In the genomic region with DNA sequence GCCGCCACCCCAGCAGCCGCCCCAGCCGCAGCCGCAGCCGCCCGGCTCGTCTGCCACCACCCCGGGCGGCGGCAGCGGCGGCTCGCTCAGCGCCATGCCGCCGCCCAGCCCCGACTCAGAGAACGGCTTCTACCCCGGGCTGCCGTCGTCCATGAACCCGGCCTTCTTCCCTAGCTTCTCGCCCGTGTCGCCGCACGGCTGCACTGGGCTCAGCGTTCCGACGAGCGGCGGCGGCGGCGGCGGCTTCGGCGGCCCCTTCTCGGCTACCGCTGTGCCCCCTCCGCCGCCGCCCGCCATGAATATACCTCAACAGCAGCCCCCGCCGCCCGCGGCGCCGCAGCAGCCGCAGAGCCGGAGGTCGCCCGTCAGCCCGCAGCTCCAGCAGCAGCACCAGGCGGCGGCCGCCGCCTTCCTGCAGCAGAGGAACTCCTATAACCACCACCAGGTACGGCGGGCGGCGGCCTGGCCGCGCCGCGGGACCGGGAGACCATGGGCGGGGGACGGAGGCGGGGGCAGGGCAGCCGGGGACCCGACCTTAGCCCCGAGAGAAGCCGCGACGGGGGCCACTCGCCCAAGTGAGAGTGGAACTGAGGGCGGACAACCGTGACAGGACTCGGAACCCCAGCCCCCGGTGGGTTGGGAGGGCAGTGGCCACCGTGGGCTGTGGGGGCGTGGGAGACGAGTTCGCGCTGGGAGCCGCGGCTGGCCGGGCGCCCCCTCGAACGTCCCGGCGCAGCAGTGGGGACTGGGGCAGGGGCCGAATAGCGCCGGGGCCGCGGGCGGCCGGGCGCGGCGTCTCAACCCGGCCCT, we compare ENCODE assay signal across 8 cellular contexts. TPM values are rescaled to one million over a fixed set of nuclear protein-coding genes. Genes with fewer than 3 reads are reported as not detected.
A peak's percentile ranks its signal among the peaks of the same experiment; 100 is the strongest.
DNase-seq lines count a peak whose midpoint lies in the region; ATAC-seq and TF ChIP-seq lines count a peak whose summit lies in the region.

No MANE protein-coding gene starts in this region.

- H3K9me3 ChIP-seq in PC-9 (ENCODE audit: insufficient read depth, low read depth) (no peaks in the 10 kb centered on the region), ovary (no peaks in the 10 kb centered on the region), tibial nerve (no peaks in the 10 kb centered on the region)

- peaks cover 12% of the 10 kb centered on the region; the same call in 1 of the 2 replicates for H3F3A ChIP-seq in PC-9 (ENCODE audit: insufficient read depth, low read depth)

- peak overlapping the region; percentile 79 for H3K4me2 ChIP-seq in PC-9

- TF ChIP-seq CTCF in BJ (IDR thresholded peaks at IDR 0.05; ENCODE audit: insufficient read depth, low read depth, low read length) (no peak), PC-9 (conservative IDR thresholded peaks at IDR 0.05) (no peak), ovary (IDR thresholded peaks at IDR 0.05) (no peak), tibial nerve (IDR thresholded peaks at IDR 0.05) (no peak)

- TF ChIP-seq POLR2A in ovary (IDR thresholded peaks at IDR 0.05) (no peak), tibial nerve (IDR thresholded peaks at IDR 0.05) (no peak)

- intact Hi-C loops in PC-9 (cut with micrococcal nuclease; ENCODE audit: unreplicated experiment) (loop anchor here (2.0 to 10.0 kb wide), 9 partner anchors 79 to 1347 kb away; a partner anchor contains a TSS), Right ventricle myocardium inferior (cut with DNase I) (loop anchor here (2.0 to 10.0 kb wide), 3 partner anchors 141 to 539 kb away; no protein-coding TSS in a partner anchor), ovary (cut with DNase I) (loop anchor here in 3 of 4 donors (2.0 to 10.0 kb wide), 5 partner anchors 141 to 1359 kb away; a partner anchor contains a TSS)

- CTCF ChIA-PET in BJ (lab: Yijun Ruan, JAX) (interaction anchor here (0.7 to 0.8 kb wide), 2 partner anchors 18 to 1348 kb away, joined by 3 read pairs; no protein-coding TSS in a partner anchor), PC-9 (lab: Charles Lee) (interaction anchor here (0.6 kb wide), 2 partner anchors 127 to 134 kb away, joined by 7 to 12 read pairs; no protein-coding TSS in a partner anchor)

- TSS peak; percentile 20 for BruUV-seq in PC-9 (replicated peaks; lab: Mats Ljungman, UMichigan)

- H3K4me3 ChIP-seq in BJ (ENCODE audit: low read depth, low read length) = peak overlapping the region; percentile 99
- H3K4me3 ChIP-seq in PC-9 = peak overlapping the region; percentile 60
- H3K4me3 ChIP-seq in ovary = peak overlapping the region; percentile 98
- peak overlapping the region; percentile 75 to 99 (median 91) for H3K4me3 ChIP-seq in tibial nerve

- peaks cover 23% of the 10 kb centered on the region for H3K79me2 ChIP-seq in PC-9 (ENCODE audit: low read depth)

- 0 to 1% (median 1%) methylated on average over 51 to 106 of the region's 106 CpGs for WGBS in ovary, 3 donors
- 0 to 1% methylated on average over 13 to 72 of the region's 106 CpGs for WGBS in tibial nerve, 2 donors

- H3K36me3 ChIP-seq in BJ (ENCODE audit: control insufficient read depth, insufficient read depth, low read length) = no peaks in the 10 kb centered on the region
- H3K36me3 ChIP-seq in PC-9 (ENCODE audit: low read depth) = no peaks in the 10 kb centered on the region; the same call in 1 of the 2 replicates
- H3K36me3 ChIP-seq in ovary = no peaks in the 10 kb centered on the region
- peaks cover 0 to 4% (median 3%) of the 10 kb centered on the region in 3 donors for H3K36me3 ChIP-seq in tibial nerve

- H3K27me3 ChIP-seq in BJ (ENCODE audit: control insufficient read depth, insufficient read depth, low read length) = no peaks in the 10 kb centered on the region
- H3K27me3 ChIP-seq in PC-9 (ENCODE audit: insufficient read depth, low read depth) = no peaks in the 10 kb centered on the region
- H3K27me3 ChIP-seq in ovary = no peaks in the 10 kb centered on the region
- no peaks in the 10 kb centered on the region for H3K27me3 ChIP-seq in tibial nerve

- H3K27ac ChIP-seq in PC-9 = peak overlapping the region; percentile 21; the same call in 1 of the 2 replicates
- H3K27ac ChIP-seq in ovary = peak overlapping the region; percentile 92 to 100
- H3K27ac ChIP-seq in tibial nerve = peak overlapping the region; percentile 92 to 100 (median 98)

- TF ChIP-seq EP300 in ovary (IDR thresholded peaks at IDR 0.05) = no peak
- TF ChIP-seq EP300 in tibial nerve (IDR thresholded peaks at IDR 0.05) = no peak

- no peaks in the 10 kb centered on the region for H4K20me1 ChIP-seq in PC-9 (ENCODE audit: insufficient read depth)

- ATAC-seq in GM21529 (IDR thresholded peaks at IDR 0.05; ENCODE audit: unreplicated experiment) = peak; percentile 3
- no peak for ATAC-seq in Right ventricle myocardium inferior

- peaks cover 22% of the 10 kb centered on the region; the same call in 1 of the 2 replicates for H3K4me1 ChIP-seq in PC-9 (replicated peaks; ENCODE audit: insufficient read depth)
- H3K4me1 ChIP-seq in ovary (ENCODE audit: insufficient read depth) = no peaks in the 10 kb centered on the region
- peaks cover 0 to 40% (median 2%) of the 10 kb centered on the region in 4 donors for H3K4me1 ChIP-seq in tibial nerve

- H2AFZ ChIP-seq in PC-9 = peak overlapping the region; percentile 64

- H3K9me2 ChIP-seq in PC-9 (ENCODE audit: insufficient read depth) = no peaks in the 10 kb centered on the region

- POLR2A ChIA-PET in BJ (lab: Charles Lee) = interaction anchor here (0.6 kb wide), 1 partner anchor 1137 kb away, joined by 4 read pairs; no protein-coding TSS in a partner anchor
- POLR2A ChIA-PET in PC-9 (lab: Charles Lee; ENCODE audit: unreplicated experiment) = no interaction called here

- no peak for DNase-seq in BJ (ENCODE audit: low read depth)
- peak in 1 of 2 experiments; percentile 19 for DNase-seq in PC-9
- DNase-seq in activated naive CD4-positive, alpha-beta T cell (lab: John Stamatoyannopoulos, UW) = peak; percentile 10 to 53 (median 30)
- DNase-seq in Right ventricle myocardium inferior (ENCODE audit: missing footprints) = peak; percentile 86
- DNase-seq in ovary = peak; percentile 33 to 68 (median 58)
- peak; percentile 25 to 27 for DNase-seq in tibial nerve (ENCODE audit: low spot score in 2 of 2)
- no peak for DNase-seq in SIG-M5 (lab: John Stamatoyannopoulos, UW)

RNA-seq across cellular contexts. Expression of a gene that starts 1.8 kb away (rescaled TPM):
- polyA plus RNA-seq in BJ (2011; rRNA removed) (2.8 and 6.7 TPM in 2 replicates), ovary (10 to 100 TPM in 1 of 2 donors, 1 to 10 TPM in 1; 4.4 to 12.3 TPM)
- polyA minus RNA-seq in BJ (2011; rRNA and poly(A)+ RNA removed) = 8.5 and 15.6 TPM in 2 replicates
- total RNA-seq in PC-9 (2021) (9.3 and 9.4 TPM in 2 replicates), Right ventricle myocardium inferior (23.7 TPM), ovary (10 to 100 TPM in 6 of 7 donors, 1 to 10 TPM in 1; 9.9 to 18.6 (median 14.5) TPM), tibial nerve (10 to 100 TPM; 16.2 to 33.4 (median 23.9) TPM)

Comparison
In these comparisons a context has a peak if more than half of its experiments do, and no peak if none do; other contexts are left out.
1. DNase-seq: peak in activated naive CD4-positive, alpha-beta T cell (4 of 4), Right ventricle myocardium inferior (single experiment), ovary (5 of 5) and tibial nerve (2 of 2); none in BJ (single experiment) and SIG-M5 (single experiment).
2. H3K27ac ChIP-seq: peak in every context shown above with its lines; median percentile 98 in tibial nerve; 96 in ovary; 21 in PC-9.
3. Peak in every context shown above with its lines, with median percentiles within 50 percentile points of each other: H3K4me3 ChIP-seq.